24 cellular contexts compared by ENCODE assay signal in the genomic region with DNA sequence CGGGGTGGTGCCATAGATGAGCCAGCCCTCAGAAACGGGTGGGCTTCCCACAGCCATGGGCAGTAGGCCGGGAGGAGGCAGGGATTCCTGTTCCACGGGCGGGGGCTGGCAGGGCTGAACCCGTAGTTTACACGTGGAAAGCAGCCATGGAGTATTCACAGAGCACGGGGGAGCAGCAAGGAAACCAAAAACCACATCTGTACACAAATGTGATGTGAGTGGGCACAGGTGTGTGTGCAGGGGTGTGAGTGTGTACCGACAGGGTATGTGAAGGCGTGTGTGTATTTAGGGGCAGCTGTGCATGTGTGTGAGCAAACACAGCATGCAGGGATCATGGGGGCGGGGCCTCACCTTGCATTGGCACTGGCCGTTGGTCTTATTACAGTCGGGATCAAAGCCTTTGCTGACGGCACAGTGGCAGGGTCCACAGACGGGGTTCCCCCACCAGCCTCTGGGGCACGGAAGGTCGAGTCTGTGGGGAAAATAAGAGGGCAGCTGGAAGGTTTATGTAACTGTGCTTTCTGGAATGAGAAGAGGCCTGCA. TPM values are rescaled to one million over a fixed set of nuclear protein-coding genes. Genes with fewer than 3 reads are reported as not detected.
A peak's percentile ranks its signal among the peaks of the same experiment; 100 is the strongest.
DNase-seq lines count a peak whose midpoint lies in the region; ATAC-seq, FAIRE-seq and TF ChIP-seq lines count a peak whose summit lies in the region.
"Had no signal": no experiment of that assay in that cellular context is flagged by ENCODE, and none has a peak within 500 bp of the region (broad histone marks: within the 10 kb centered on the region; RNA-seq: fewer than 3 reads in every experiment).

No MANE protein-coding gene starts in this region.

- H3K9me2 ChIP-seq in GM23338 (ENCODE audit: insufficient read depth): no peaks in the 10 kb centered on the region

- H3K4me2 ChIP-seq in GM23338: no peak overlapping the region
- H3K4me2 ChIP-seq: A549, BLaER1 had no signal

- no peak overlapping the region for H2AFZ ChIP-seq in GM23338

- POLR2A ChIA-PET in CD4-positive, alpha-beta T cell (lab: Charles Lee): no interaction called here
- POLR2A ChIA-PET in T-cell (lab: Charles Lee): no interaction called here

- H3K9me3 Mint-ChIP-seq in CD4-positive, alpha-beta T cell: no peaks in the 10 kb centered on the region
- H3K9me3 Mint-ChIP-seq in GM23338 (no peaks in the 10 kb centered on the region), T-cell (no peaks in the 10 kb centered on the region), endodermal cell (no peaks in the 10 kb centered on the region)

- no peaks in the 10 kb centered on the region for H3F3A ChIP-seq in GM23338 (replicated peaks; ENCODE audit: low read depth)

- H3K9ac ChIP-seq in endodermal cell (ENCODE audit: extremely low read depth, low read length, poor library complexity, severe bottlenecking): no peak overlapping the region
- H3K9ac ChIP-seq: BLaER1 had no signal

- no peak overlapping the region for H3K27ac Mint-ChIP-seq in CD4-positive, alpha-beta T cell
- H3K27ac Mint-ChIP-seq in GM23338: 0 out of 2 replicates have a peak overlapping the region, but pooled peaks have one; percentile 13
- no peak overlapping the region for H3K27ac Mint-ChIP-seq in T-cell
- H3K27ac Mint-ChIP-seq in endodermal cell: no peak overlapping the region

- no peaks in the 10 kb centered on the region for H3K27me3 ChIP-seq in CD4-positive, alpha-beta T cell (ENCODE audit: control insufficient read depth, insufficient read depth, low read length)
- H3K27me3 ChIP-seq in GM23338 (ENCODE audit: insufficient read depth) (no peaks in the 10 kb centered on the region), endodermal cell (ENCODE audit: control insufficient read depth, insufficient read depth, low read length, poor library complexity, severe bottlenecking) (no peaks in the 10 kb centered on the region)
- H3K27me3 ChIP-seq: BLaER1, MG63 had no signal

- DNase-seq in CD4-positive, alpha-beta T cell: no peak
- DNase-seq in GM23338 (ENCODE audit: low spot score): no peak
- DNase-seq in T-cell: no peak
- peak in 1 of 2 donors; percentile 57 for DNase-seq in left colon
- no peak for DNase-seq in D721Med (ENCODE audit: insufficient read length, low spot score)
- no peak for DNase-seq in SKM-1 (lab: John Stamatoyannopoulos, UW; ENCODE audit: unreplicated experiment)
- DNase-seq in endodermal cell: no peak
- DNase-seq: DMS79 treated with DMSO at 0.1 percent for 48 hours, H7, IMR-90, Kasumi-1, MG63, NCI-H1048, NCI-H1436 treated with DMSO at 0.1 percent for 48 hours, NCI-H2029 treated with DMSO at 0.1 percent for 48 hours, NCI-H2171, NCI-H526 had no signal

- no peaks in the 10 kb centered on the region for H3K27me3 Mint-ChIP-seq in CD4-positive, alpha-beta T cell
- H3K27me3 Mint-ChIP-seq in GM23338 (ENCODE audit: insufficient read depth, low read depth, poor library complexity) (peaks cover 9% of the 10 kb centered on the region), T-cell (peaks cover 0 to 4% of the 10 kb centered on the region in 2 donors), endodermal cell (ENCODE audit: insufficient read depth) (no peaks in the 10 kb centered on the region)

- H3K9me3 ChIP-seq in CD4-positive, alpha-beta T cell (ENCODE audit: control insufficient read depth, low read length): no peaks in the 10 kb centered on the region
- H3K9me3 ChIP-seq in endodermal cell (ENCODE audit: control insufficient read depth, low read length): no peaks in the 10 kb centered on the region
- H3K9me3 ChIP-seq: A549, BLaER1, MG63 had no signal

- ATAC-seq in CD4-positive, alpha-beta T cell (ENCODE audit: poor library complexity): peak; percentile 26
- ATAC-seq in GM23338 (no peak), T-cell (replicated peaks in 1 of 4) (peak in 2 of 4 experiments; percentile 19 to 63), left colon (peak; percentile 68), HG02870 (IDR thresholded peaks at IDR 0.05; ENCODE audit: unreplicated experiment) (no peak)
- ATAC-seq: A549, Panc1, Right ventricle myocardium inferior had no signal

- H3K36me3 Mint-ChIP-seq in CD4-positive, alpha-beta T cell (ENCODE audit: low read depth): no peaks in the 10 kb centered on the region
- H3K36me3 Mint-ChIP-seq in GM23338 (ENCODE audit: low read depth): no peaks in the 10 kb centered on the region; the same call in 2 of the 3 replicates
- no peaks in the 10 kb centered on the region for H3K36me3 Mint-ChIP-seq in T-cell
- peaks cover 30% of the 10 kb centered on the region for H3K36me3 Mint-ChIP-seq in endodermal cell (ENCODE audit: low read depth)

- intact Hi-C loops in CD4-positive, alpha-beta T cell (cut with DNase I, micrococcal nuclease): loop anchor here in 1 of 2 experiments (10.0 kb wide), 1 partner anchor 111 kb away; no protein-coding TSS in a partner anchor
- intact Hi-C loops in left colon (cut with DNase I, micrococcal nuclease): no loop called here

- H3K4me3 Mint-ChIP-seq in CD4-positive, alpha-beta T cell: no peak overlapping the region
- no peak overlapping the region for H3K4me3 Mint-ChIP-seq in GM23338
- peak overlapping the region in 2 of 3 donors; percentile 41 to 42 for H3K4me3 Mint-ChIP-seq in T-cell
- H3K4me3 Mint-ChIP-seq in endodermal cell: no peak overlapping the region

- H3K27ac ChIP-seq in CD4-positive, alpha-beta T cell (ENCODE audit: low read depth, low read length): no peak overlapping the region
- no peak overlapping the region for H3K27ac ChIP-seq in GM23338 (ENCODE audit: low read depth)
- no peak overlapping the region for H3K27ac ChIP-seq in endodermal cell (ENCODE audit: low read depth, low read length)
- H3K27ac ChIP-seq: A549, BLaER1, HL-60, SK-N-MC had no signal

- H3K36me3 ChIP-seq in GM23338 (ENCODE audit: insufficient read depth) (no peaks in the 10 kb centered on the region), endodermal cell (ENCODE audit: control insufficient read depth, insufficient read depth, low read length) (peaks cover 11% of the 10 kb centered on the region)
- H3K36me3 ChIP-seq: BLaER1, MG63 had no signal

- H3K4me1 ChIP-seq in GM23338 (ENCODE audit: insufficient read depth) (no peaks in the 10 kb centered on the region), endodermal cell (ENCODE audit: control insufficient read depth, insufficient read depth, low read length) (no peaks in the 10 kb centered on the region)
- H3K4me1 ChIP-seq: A549 had no signal

- WGBS in endodermal cell (ENCODE audit: insufficient coverage in 1 of 2, insufficient read length in 1 of 2), 2 experiments: 88 to 89% methylated on average over 8 to 17 of the region's 17 CpGs

- H4K20me1 ChIP-seq in GM23338 (replicated peaks; ENCODE audit: insufficient read depth): no peaks in the 10 kb centered on the region
- H4K20me1 ChIP-seq: BLaER1 had no signal

- no peak for TF ChIP-seq CTCF in CD4-positive, alpha-beta T cell (IDR thresholded peaks at IDR 0.05)
- TF ChIP-seq CTCF in GM23338 (conservative IDR thresholded peaks at IDR 0.05; ENCODE audit: low read depth in 2 of 2) (no peak), D721Med (IDR thresholded peaks at IDR 0.05; ENCODE audit: insufficient read depth, missing control alignments) (no peak), endodermal cell (conservative IDR thresholded peaks at IDR 0.05) (no peak)

- H3K79me2 ChIP-seq in GM23338 (replicated peaks; ENCODE audit: insufficient read depth): no peaks in the 10 kb centered on the region

- FAIRE-seq in D721Med (lab: Jason Lieb, UNC): no peak
- FAIRE-seq: A549 had no signal

- H3K4me3 ChIP-seq in GM23338 (no peak overlapping the region), endodermal cell (ENCODE audit: low read length) (no peak overlapping the region)
- H3K4me3 ChIP-seq: A549, BLaER1, MG63, SK-N-MC had no signal

- H3K4me1 Mint-ChIP-seq in CD4-positive, alpha-beta T cell (ENCODE audit: low read depth): peaks cover 5% of the 10 kb centered on the region
- H3K4me1 Mint-ChIP-seq in GM23338 (peaks cover 4% of the 10 kb centered on the region; the same call in 1 of the 3 replicates), T-cell (peaks cover 6 to 9% (median 7%) of the 10 kb centered on the region in 3 donors), endodermal cell (no peaks in the 10 kb centered on the region)

- CTCF ChIA-PET in CD4-positive, alpha-beta T cell (lab: Charles Lee): no interaction called here
- CTCF ChIA-PET in T-cell (lab: Charles Lee): interaction anchor here in 1 of 2 donors (2.1 kb wide), 1 partner anchor 26 kb away, joined by 6 read pairs; no protein-coding TSS in a partner anchor

TF ChIP-seq in GM23338, 12 proteins besides CTCF, POLR2A, EP300 and RAD21 (continues in another document):
- TF ChIP-seq ZNF114 (CRISPR knock-in tag; IDR thresholded peaks at IDR 0.05): no peak
- TF ChIP-seq, protein P1, sequence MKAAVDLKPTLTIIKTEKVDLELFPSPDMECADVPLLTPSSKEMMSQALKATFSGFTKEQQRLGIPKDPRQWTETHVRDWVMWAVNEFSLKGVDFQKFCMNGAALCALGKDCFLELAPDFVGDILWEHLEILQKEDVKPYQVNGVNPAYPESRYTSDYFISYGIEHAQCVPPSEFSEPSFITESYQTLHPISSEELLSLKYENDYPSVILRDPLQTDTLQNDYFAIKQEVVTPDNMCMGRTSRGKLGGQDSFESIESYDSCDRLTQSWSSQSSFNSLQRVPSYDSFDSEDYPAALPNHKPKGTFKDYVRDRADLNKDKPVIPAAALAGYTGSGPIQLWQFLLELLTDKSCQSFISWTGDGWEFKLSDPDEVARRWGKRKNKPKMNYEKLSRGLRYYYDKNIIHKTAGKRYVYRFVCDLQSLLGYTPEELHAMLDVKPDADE (IDR thresholded peaks at IDR 0.05): no peak

RNA-seq across cellular contexts. Expression of a gene that starts 58.3 kb away (rescaled TPM):
- 10 to 100 TPM; 65.2 to 65.4 TPM for total RNA-seq in CD4-positive, alpha-beta T cell
- total RNA-seq in GM23338 (2014; rRNA removed; shearing (Covaris generic)): 58.7 and 70.4 TPM in 2 replicates
- 40.3 and 48.3 TPM in 2 replicates for polyA plus RNA-seq in GM23338 (2016; fragmentation: Nextera tagmentation; extraction: Ambion mirVana)
- 10 to 100 TPM; 62.8 to 92.1 (median 77.5) TPM for total RNA-seq in T-cell
- total RNA-seq in left colon: 10 to 100 TPM; 30.9 to 44.5 TPM
- total RNA-seq in endodermal cell: 10 to 100 TPM; 79.7 to 84.5 TPM
- polyA plus RNA-seq in endodermal cell (2013, experiment 1 of 2): 53.2 TPM
- 44.8 TPM for polyA plus RNA-seq in endodermal cell (2013, experiment 2 of 2)

Comparison
In these comparisons a context has a peak if more than half of its experiments do, and no peak if none do; other contexts are left out.
1. ATAC-seq: peak in CD4-positive, alpha-beta T cell (single experiment) and left colon (single experiment); none in GM23338 (single experiment) and HG02870 (single experiment).
2. H3K4me3 Mint-ChIP-seq: peak in T-cell (2 of 3); none in CD4-positive, alpha-beta T cell (single experiment), GM23338 (single experiment) and endodermal cell (single experiment).